Comparison of ENCODE assay signal across 11 cellular contexts in the genomic region with DNA sequence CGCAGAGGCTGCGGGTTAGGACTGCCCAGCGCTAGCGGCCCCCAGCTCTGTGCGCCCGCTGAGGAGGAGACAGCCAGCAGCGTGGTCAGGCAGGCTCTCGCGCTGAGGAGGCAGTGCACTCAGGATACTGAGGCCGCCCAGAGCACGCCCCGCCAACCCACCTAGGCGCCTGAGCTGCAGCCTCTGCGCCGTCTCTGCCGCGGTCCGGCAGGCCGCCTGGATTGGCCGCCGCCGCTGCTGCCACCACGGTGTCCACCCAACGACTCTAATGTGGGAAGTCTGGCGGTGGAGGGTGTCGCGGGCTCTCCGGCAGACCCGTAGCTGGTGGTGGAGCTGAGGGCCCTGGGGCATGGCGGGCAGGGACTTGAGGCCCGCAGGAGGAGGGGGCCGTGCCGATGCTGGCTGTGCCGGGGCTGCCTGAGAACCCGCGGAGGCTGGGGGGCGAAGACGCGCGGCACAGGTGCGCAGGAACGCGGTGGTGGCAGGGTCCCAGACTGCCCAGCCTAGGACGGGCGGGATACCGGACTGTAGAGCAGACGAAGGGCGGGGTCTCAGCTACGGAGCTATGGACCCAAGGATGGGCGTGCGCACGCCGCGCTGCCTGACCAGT.
DNase-seq lines count a peak whose midpoint lies in the region; ATAC-seq and TF ChIP-seq lines count a peak whose summit lies in the region.
"Had no signal": no experiment of that assay in that cellular context is flagged by ENCODE, and none has a peak within 500 bp of the region (broad histone marks: within the 10 kb centered on the region; RNA-seq: fewer than 3 reads in every experiment).

No MANE protein-coding gene starts in this region.

- ATAC-seq in GM21390 (IDR thresholded peaks at IDR 0.05; ENCODE audit: unreplicated experiment): no peak
- no peak for ATAC-seq in GM18505 (IDR thresholded peaks at IDR 0.05; ENCODE audit: unreplicated experiment)
- no peak for ATAC-seq in HG02610 (IDR thresholded peaks at IDR 0.05; ENCODE audit: unreplicated experiment)

- no peak overlapping the region for H3K9ac ChIP-seq in iPS-15b (ENCODE audit: low read depth, low read length)

- no peak for TF ChIP-seq CTCF in retinal pigment epithelial cell (conservative IDR thresholded peaks at IDR 0.05; ENCODE audit: low read depth, low read length)

- no peaks in the 10 kb centered on the region for H3K36me3 ChIP-seq in iPS-15b (ENCODE audit: control insufficient read depth, insufficient read depth, low read length)

- H3K9me3 ChIP-seq in iPS-15b (ENCODE audit: control insufficient read depth, insufficient read depth, low read length): no peaks in the 10 kb centered on the region

- H3K4me3 ChIP-seq in iPS-15b (ENCODE audit: low read depth, low read length): peak overlapping the region; percentile 64
- H3K4me3 ChIP-seq in retinal pigment epithelial cell (ENCODE audit: low read length): peak overlapping the region; percentile 29

- peaks cover 81% of the 10 kb centered on the region for H3K27me3 ChIP-seq in iPS-15b (ENCODE audit: control insufficient read depth, insufficient read depth, low read length)

- no peak for TF ChIP-seq POLR2A in GM18505 (IDR thresholded peaks at IDR 0.05; ENCODE audit: borderline replicate concordance, extremely low read depth, insufficient read depth, insufficient read length)

- no peaks in the 10 kb centered on the region for H3K4me1 ChIP-seq in iPS-15b (ENCODE audit: control insufficient read depth, insufficient read depth, low read length)

- DNase-seq in GM03348 (ENCODE audit: low spot score) (peak; percentile 27), astrocyte of the hippocampus (ENCODE audit: low read depth, low spot score) (peak; percentile 34), retinal pigment epithelial cell (ENCODE audit: low read depth) (no peak), Ammon's horn (ENCODE audit: low spot score) (no peak)
- DNase-seq: activated naive CD4-positive, alpha-beta T cell; NCI-H2029; T-helper 9 cell had no signal

Comparison
In these comparisons a context has a peak if more than half of its experiments do, and no peak if none do; other contexts are left out.
1. DNase-seq: peak in GM03348 (single experiment) and astrocyte of the hippocampus (single experiment); none in retinal pigment epithelial cell (single experiment) and Ammon's horn (single experiment).